In the genomic region with DNA sequence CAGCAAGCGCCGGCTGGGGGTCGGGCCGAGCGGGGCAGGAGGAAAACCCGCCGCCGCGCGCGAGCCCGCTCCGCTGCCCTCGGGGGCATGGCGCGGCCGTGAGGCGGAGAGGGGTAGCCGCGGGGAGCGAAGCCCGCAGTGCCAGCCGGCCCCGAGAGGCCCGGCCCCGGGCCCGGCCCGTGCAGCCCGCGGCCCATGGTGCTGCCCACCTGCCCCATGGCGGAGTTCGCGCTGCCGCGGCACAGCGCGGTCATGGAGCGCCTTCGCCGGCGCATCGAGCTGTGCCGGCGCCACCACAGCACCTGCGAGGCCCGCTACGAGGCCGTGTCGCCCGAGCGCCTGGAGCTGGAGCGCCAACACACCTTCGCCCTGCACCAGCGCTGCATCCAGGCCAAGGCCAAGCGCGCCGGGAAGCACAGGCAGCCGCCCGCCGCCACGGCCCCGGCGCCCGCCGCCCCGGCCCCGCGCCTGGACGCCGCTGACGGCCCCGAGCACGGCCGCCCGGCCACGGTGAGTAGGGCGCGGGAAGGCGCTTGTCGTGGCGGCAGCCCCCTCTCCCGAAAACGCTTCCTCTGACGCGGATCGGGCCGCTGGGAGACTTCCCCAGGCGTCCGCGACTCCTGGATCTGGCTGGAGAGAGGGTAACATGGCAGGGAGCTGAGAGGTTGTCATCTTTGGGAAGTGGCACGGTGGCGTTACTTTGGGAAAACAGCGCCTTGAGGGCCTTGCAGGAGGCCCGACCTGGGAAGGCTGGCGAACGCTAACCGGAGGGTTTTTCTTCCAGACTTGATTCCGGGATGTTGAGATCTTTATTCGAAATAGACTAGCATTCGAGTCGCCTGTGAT, we compare ENCODE assay signal across 1 cellular context.
TF ChIP-seq lines count a peak whose summit lies in the region.

No MANE protein-coding gene starts in this region.

TF ChIP-seq in K562, 482 proteins besides CTCF, POLR2A, EP300 and RAD21 (continued from another document and continues in another):
- TF ChIP-seq RBM22 (IDR thresholded peaks at IDR 0.05; ENCODE audit: low read depth, low read length, poor library complexity, severe bottlenecking) (peak; percentile 1), E2F6 (IDR thresholded peaks at IDR 0.05; ENCODE audit: borderline replicate concordance in 1 of 2, extremely low read depth in 1 of 2, insufficient read depth in 1 of 2, insufficient read length in 1 of 2, low read depth in 1 of 2, low read length in 1 of 2, poor library complexity in 1 of 2, severe bottlenecking in 1 of 2) (peak in 1 of 2 experiments; percentile 57), ATF3 (IDR thresholded peaks at IDR 0.05) (no peak), ATF3 (CRISPR knock-in tag; conservative IDR thresholded peaks at IDR 0.05) (no peak), ZNF146 (CRISPR knock-in tag; IDR thresholded peaks at IDR 0.05; ENCODE audit: unreplicated experiment) (no peak), HDAC6 (IDR thresholded peaks at IDR 0.05; ENCODE audit: low read depth, low read length) (no peak), GTF2E2 (tag; IDR thresholded peaks at IDR 0.05) (peak; percentile 82; the same call in 1 of the 2 replicates), GATAD2B (IDR thresholded peaks at IDR 0.05; ENCODE audit: borderline replicate concordance) (0 out of 2 replicates have a peak, but pooled peaks have one; percentile 51), ZNF384 (IDR thresholded peaks at IDR 0.05; ENCODE audit: low read depth, low read length) (no peak), STAT6 (CRISPR knock-in tag; IDR thresholded peaks at IDR 0.05) (no peak), ETS1 (conservative IDR thresholded peaks at IDR 0.05; ENCODE audit: control insufficient read depth, low read depth, low read length) (peak; percentile 29; the same call in 1 of the 2 replicates), POLR2G (IDR thresholded peaks at IDR 0.05; ENCODE audit: low read depth, low read length) (peak; percentile 69), SAP30 (IDR thresholded peaks at IDR 0.05; ENCODE audit: borderline replicate concordance, insufficient read depth, low read depth, low read length, poor library complexity, severe bottlenecking) (peak; percentile 73), ZNF24 (IDR thresholded peaks at IDR 0.05) (no peak), CREB1 (IDR thresholded peaks at IDR 0.05) (no peak), CREB1 (CRISPR knock-in tag; IDR thresholded peaks at IDR 0.05) (peak; percentile 31; the same call in 1 of the 2 replicates), THAP12 (CRISPR knock-in tag; IDR thresholded peaks at IDR 0.05) (0 out of 2 replicates have a peak, but pooled peaks have one; percentile 10), TCF7L2 (IDR thresholded peaks at IDR 0.05; ENCODE audit: low read depth, low read length) (no peak), KDM5B (IDR thresholded peaks at IDR 0.05; ENCODE audit: insufficient replicate concordance, low read depth, low read length) (peak; percentile 4), KAT7 (CRISPR knock-in tag; IDR thresholded peaks at IDR 0.05; ENCODE audit: borderline replicate concordance) (no peak), GABPB1 (CRISPR knock-in tag; IDR thresholded peaks at IDR 0.05) (no peak; the same call in none of the 2 replicates), BRD4 (IDR thresholded peaks at IDR 0.05) (no peak), ZFX (CRISPR knock-in tag; IDR thresholded peaks at IDR 0.05) (peak; percentile 75), CCNT2 (IDR thresholded peaks at IDR 0.05; ENCODE audit: borderline replicate concordance, extremely low read depth, insufficient read length, low read depth, low read length) (peak; percentile 27), NCOR1 (IDR thresholded peaks at IDR 0.05) (no peak), TOE1 (IDR thresholded peaks at IDR 0.05; ENCODE audit: borderline replicate concordance) (no peak), TOE1 (CRISPR knock-in tag; IDR thresholded peaks at IDR 0.05; ENCODE audit: borderline replicate concordance, low read depth) (no peak)
- TF ChIP-seq, protein P1, sequence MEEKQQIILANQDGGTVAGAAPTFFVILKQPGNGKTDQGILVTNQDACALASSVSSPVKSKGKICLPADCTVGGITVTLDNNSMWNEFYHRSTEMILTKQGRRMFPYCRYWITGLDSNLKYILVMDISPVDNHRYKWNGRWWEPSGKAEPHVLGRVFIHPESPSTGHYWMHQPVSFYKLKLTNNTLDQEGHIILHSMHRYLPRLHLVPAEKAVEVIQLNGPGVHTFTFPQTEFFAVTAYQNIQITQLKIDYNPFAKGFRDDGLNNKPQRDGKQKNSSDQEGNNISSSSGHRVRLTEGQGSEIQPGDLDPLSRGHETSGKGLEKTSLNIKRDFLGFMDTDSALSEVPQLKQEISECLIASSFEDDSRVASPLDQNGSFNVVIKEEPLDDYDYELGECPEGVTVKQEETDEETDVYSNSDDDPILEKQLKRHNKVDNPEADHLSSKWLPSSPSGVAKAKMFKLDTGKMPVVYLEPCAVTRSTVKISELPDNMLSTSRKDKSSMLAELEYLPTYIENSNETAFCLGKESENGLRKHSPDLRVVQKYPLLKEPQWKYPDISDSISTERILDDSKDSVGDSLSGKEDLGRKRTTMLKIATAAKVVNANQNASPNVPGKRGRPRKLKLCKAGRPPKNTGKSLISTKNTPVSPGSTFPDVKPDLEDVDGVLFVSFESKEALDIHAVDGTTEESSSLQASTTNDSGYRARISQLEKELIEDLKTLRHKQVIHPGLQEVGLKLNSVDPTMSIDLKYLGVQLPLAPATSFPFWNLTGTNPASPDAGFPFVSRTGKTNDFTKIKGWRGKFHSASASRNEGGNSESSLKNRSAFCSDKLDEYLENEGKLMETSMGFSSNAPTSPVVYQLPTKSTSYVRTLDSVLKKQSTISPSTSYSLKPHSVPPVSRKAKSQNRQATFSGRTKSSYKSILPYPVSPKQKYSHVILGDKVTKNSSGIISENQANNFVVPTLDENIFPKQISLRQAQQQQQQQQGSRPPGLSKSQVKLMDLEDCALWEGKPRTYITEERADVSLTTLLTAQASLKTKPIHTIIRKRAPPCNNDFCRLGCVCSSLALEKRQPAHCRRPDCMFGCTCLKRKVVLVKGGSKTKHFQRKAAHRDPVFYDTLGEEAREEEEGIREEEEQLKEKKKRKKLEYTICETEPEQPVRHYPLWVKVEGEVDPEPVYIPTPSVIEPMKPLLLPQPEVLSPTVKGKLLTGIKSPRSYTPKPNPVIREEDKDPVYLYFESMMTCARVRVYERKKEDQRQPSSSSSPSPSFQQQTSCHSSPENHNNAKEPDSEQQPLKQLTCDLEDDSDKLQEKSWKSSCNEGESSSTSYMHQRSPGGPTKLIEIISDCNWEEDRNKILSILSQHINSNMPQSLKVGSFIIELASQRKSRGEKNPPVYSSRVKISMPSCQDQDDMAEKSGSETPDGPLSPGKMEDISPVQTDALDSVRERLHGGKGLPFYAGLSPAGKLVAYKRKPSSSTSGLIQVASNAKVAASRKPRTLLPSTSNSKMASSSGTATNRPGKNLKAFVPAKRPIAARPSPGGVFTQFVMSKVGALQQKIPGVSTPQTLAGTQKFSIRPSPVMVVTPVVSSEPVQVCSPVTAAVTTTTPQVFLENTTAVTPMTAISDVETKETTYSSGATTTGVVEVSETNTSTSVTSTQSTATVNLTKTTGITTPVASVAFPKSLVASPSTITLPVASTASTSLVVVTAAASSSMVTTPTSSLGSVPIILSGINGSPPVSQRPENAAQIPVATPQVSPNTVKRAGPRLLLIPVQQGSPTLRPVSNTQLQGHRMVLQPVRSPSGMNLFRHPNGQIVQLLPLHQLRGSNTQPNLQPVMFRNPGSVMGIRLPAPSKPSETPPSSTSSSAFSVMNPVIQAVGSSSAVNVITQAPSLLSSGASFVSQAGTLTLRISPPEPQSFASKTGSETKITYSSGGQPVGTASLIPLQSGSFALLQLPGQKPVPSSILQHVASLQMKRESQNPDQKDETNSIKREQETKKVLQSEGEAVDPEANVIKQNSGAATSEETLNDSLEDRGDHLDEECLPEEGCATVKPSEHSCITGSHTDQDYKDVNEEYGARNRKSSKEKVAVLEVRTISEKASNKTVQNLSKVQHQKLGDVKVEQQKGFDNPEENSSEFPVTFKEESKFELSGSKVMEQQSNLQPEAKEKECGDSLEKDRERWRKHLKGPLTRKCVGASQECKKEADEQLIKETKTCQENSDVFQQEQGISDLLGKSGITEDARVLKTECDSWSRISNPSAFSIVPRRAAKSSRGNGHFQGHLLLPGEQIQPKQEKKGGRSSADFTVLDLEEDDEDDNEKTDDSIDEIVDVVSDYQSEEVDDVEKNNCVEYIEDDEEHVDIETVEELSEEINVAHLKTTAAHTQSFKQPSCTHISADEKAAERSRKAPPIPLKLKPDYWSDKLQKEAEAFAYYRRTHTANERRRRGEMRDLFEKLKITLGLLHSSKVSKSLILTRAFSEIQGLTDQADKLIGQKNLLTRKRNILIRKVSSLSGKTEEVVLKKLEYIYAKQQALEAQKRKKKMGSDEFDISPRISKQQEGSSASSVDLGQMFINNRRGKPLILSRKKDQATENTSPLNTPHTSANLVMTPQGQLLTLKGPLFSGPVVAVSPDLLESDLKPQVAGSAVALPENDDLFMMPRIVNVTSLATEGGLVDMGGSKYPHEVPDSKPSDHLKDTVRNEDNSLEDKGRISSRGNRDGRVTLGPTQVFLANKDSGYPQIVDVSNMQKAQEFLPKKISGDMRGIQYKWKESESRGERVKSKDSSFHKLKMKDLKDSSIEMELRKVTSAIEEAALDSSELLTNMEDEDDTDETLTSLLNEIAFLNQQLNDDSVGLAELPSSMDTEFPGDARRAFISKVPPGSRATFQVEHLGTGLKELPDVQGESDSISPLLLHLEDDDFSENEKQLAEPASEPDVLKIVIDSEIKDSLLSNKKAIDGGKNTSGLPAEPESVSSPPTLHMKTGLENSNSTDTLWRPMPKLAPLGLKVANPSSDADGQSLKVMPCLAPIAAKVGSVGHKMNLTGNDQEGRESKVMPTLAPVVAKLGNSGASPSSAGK (IDR thresholded peaks at IDR 0.05) = no peak
- TF ChIP-seq, protein P2, sequence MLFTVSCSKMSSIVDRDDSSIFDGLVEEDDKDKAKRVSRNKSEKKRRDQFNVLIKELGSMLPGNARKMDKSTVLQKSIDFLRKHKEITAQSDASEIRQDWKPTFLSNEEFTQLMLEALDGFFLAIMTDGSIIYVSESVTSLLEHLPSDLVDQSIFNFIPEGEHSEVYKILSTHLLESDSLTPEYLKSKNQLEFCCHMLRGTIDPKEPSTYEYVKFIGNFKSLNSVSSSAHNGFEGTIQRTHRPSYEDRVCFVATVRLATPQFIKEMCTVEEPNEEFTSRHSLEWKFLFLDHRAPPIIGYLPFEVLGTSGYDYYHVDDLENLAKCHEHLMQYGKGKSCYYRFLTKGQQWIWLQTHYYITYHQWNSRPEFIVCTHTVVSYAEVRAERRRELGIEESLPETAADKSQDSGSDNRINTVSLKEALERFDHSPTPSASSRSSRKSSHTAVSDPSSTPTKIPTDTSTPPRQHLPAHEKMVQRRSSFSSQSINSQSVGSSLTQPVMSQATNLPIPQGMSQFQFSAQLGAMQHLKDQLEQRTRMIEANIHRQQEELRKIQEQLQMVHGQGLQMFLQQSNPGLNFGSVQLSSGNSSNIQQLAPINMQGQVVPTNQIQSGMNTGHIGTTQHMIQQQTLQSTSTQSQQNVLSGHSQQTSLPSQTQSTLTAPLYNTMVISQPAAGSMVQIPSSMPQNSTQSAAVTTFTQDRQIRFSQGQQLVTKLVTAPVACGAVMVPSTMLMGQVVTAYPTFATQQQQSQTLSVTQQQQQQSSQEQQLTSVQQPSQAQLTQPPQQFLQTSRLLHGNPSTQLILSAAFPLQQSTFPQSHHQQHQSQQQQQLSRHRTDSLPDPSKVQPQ (CRISPR knock-in tag; IDR thresholded peaks at IDR 0.05; ENCODE audit: borderline replicate concordance) = no peak
